Comparison of ENCODE assay signal across 29 cellular contexts in the genomic region with DNA sequence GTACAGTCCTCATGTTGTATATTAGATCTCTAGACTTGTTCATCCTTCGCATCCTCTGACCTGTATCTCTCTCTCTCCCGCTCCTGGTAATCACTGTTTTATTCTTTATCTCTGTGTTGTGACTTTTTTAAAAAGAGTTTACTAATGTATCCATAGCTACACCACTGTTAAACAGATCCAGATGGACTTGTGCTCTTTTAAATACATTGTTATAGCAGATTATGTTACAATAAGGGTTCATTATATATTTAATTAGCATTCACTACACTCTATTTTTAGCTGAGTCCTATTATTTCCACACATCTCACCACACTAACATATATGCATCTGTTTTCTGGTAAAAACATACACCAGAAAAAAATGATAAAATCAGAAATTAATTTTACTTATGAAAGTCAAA.
"Had no signal": no experiment of that assay in that cellular context is flagged by ENCODE, and none has a peak within 500 bp of the region (broad histone marks: within the 10 kb centered on the region; RNA-seq: fewer than 3 reads in every experiment).

No MANE protein-coding gene starts in this region.

- ATAC-seq: activated CD8-positive, alpha-beta memory T cell treated with anti-CD3 and anti-CD28 coated beads, Interleukin-2, amount 10 ng/mL, durations not matched to agents 7 days and 5 days; activated CD8-positive, alpha-beta T cell treated with anti-CD3 and anti-CD28 coated beads, Interleukin-2, amount 10 ng/mL, durations not matched to agents 7 days and 5 days; activated naive CD8-positive, alpha-beta T cell treated with anti-CD3 and anti-CD28 coated beads, Interleukin-2, amount 50 U/mL, for 24 hours; body of pancreas had no signal

- DNase-seq: activated B cell treated with CpG ODN at 0.5 μM for 24 hours; activated CD4-positive, alpha-beta memory T cell treated with anti-CD3 and anti-CD28 coated beads, Interleukin-2, amount 10 ng/mL, durations not matched to agents 7 days and 5 days; activated CD4-positive, alpha-beta T cell treated with anti-CD3 and anti-CD28 coated beads for 4 hours; activated CD4-positive, alpha-beta T cell treated with anti-CD3 and anti-CD28 coated beads, Interleukin-2, amount 10 ng/mL, durations not matched to agents 24 days and 14 days; activated CD4-positive, alpha-beta T cell treated with anti-CD3 and anti-CD28 coated beads, Interleukin-2, amount 50 U/mL, for 1 hour; activated CD4-positive, alpha-beta T cell treated with anti-CD3 and anti-CD28 coated beads, Interleukin-2, amount 50 U/mL, for 4 hours; activated CD4-positive, CD25-positive, alpha-beta regulatory T cell treated with anti-CD3 and anti-CD28 coated beads, Interleukin-2, amount 50 U/mL, for 72 hours; activated CD8-positive, alpha-beta memory T cell treated with anti-CD3 and anti-CD28 coated beads for 24 hours; activated CD8-positive, alpha-beta memory T cell treated with anti-CD3 and anti-CD28 coated beads, Interleukin-2, amount 10 ng/mL, durations not matched to agents 7 days and 5 days; activated CD8-positive, alpha-beta memory T cell treated with anti-CD3 and anti-CD28 coated beads, Interleukin-2, amount 50 U/mL, for 48 hours; activated CD8-positive, alpha-beta T cell treated with anti-CD3 and anti-CD28 coated beads, Interleukin-2, amount 10 ng/mL, durations not matched to agents 7 days and 5 days; activated effector memory CD4-positive, alpha-beta T cell treated with Interleukin-2 at 50 U/mL for 16 hours; activated gamma-delta T cell; activated naive CD4-positive, alpha-beta T cell treated with anti-CD3 and anti-CD28 coated beads, Interleukin-2, amount 10 ng/mL, durations not matched to agents 7 days and 5 days; activated naive CD4-positive, alpha-beta T cell treated with Interleukin-2 at 50 U/mL for 16 hours; activated naive CD8-positive, alpha-beta T cell treated with anti-CD3 and anti-CD28 coated beads, Interleukin-2, amount 10 ng/mL, durations not matched to agents 7 days and 5 days; activated naive CD8-positive, alpha-beta T cell treated with anti-CD3 and anti-CD28 coated beads, Interleukin-2, amount 50 U/mL, for 24 hours; activated T-cell treated with anti-CD3 and anti-CD28 coated beads, Interleukin-2, amount 50 U/mL, for 24 hours; activated T-cell treated with anti-CD3 and anti-CD28 coated beads, Interleukin-2, amount 50 U/mL, for 48 hours; adrenal gland; amniotic stem cell; aorta; body of pancreas; brain microvascular endothelial cell; cerebellar nuclear complex; T-helper 1 cell; T-helper 2 cell; T-helper 9 cell had no signal

- H3K4me3 ChIP-seq: adrenal gland, body of pancreas, breast epithelium had no signal
